Comparison of ENCODE assay signal across 1 cellular context in the genomic region with DNA sequence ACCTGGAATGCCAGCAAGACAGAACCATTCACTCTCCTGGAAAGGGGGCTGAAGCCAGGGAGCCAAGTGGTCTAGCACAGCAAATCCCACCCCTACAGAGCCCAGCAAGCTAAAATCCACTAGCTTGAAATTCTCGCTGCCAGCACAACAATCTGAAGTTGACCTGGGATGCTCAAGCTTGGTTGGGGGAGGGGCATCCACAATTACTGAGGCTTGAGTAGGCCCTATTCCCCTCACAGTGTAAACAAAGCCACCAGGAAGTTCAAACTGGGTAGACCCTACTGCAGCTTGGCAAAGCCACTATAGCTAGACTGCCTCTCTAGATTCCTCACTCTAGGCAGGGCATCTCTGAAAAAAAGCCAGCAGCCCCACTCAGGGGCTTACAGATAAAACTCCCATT.
TF ChIP-seq lines count a peak whose summit lies in the region.

No MANE protein-coding gene starts in this region.

TF ChIP-seq in GM23338, 12 proteins besides CTCF, POLR2A, EP300 and RAD21 (continued from another document):
- TF ChIP-seq CREB1 (CRISPR knock-in tag; IDR thresholded peaks at IDR 0.05; ENCODE audit: low read depth) (no peak), ZNF331 (CRISPR knock-in tag; IDR thresholded peaks at IDR 0.05; ENCODE audit: low read depth) (no peak), JUNB (IDR thresholded peaks at IDR 0.05; ENCODE audit: unreplicated experiment) (no peak), STAT1 (IDR thresholded peaks at IDR 0.05; ENCODE audit: unreplicated experiment) (no peak), ZNF114 (CRISPR knock-in tag; IDR thresholded peaks at IDR 0.05) (no peak), POLR2AphosphoS5 (IDR thresholded peaks at IDR 0.05; ENCODE audit: low read depth) (no peak)
- TF ChIP-seq, protein P1, sequence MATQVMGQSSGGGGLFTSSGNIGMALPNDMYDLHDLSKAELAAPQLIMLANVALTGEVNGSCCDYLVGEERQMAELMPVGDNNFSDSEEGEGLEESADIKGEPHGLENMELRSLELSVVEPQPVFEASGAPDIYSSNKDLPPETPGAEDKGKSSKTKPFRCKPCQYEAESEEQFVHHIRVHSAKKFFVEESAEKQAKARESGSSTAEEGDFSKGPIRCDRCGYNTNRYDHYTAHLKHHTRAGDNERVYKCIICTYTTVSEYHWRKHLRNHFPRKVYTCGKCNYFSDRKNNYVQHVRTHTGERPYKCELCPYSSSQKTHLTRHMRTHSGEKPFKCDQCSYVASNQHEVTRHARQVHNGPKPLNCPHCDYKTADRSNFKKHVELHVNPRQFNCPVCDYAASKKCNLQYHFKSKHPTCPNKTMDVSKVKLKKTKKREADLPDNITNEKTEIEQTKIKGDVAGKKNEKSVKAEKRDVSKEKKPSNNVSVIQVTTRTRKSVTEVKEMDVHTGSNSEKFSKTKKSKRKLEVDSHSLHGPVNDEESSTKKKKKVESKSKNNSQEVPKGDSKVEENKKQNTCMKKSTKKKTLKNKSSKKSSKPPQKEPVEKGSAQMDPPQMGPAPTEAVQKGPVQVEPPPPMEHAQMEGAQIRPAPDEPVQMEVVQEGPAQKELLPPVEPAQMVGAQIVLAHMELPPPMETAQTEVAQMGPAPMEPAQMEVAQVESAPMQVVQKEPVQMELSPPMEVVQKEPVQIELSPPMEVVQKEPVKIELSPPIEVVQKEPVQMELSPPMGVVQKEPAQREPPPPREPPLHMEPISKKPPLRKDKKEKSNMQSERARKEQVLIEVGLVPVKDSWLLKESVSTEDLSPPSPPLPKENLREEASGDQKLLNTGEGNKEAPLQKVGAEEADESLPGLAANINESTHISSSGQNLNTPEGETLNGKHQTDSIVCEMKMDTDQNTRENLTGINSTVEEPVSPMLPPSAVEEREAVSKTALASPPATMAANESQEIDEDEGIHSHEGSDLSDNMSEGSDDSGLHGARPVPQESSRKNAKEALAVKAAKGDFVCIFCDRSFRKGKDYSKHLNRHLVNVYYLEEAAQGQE (IDR thresholded peaks at IDR 0.05; ENCODE audit: unreplicated experiment), result no peak
